ENCODE assay signal across 17 cellular contexts in the genomic region with DNA sequence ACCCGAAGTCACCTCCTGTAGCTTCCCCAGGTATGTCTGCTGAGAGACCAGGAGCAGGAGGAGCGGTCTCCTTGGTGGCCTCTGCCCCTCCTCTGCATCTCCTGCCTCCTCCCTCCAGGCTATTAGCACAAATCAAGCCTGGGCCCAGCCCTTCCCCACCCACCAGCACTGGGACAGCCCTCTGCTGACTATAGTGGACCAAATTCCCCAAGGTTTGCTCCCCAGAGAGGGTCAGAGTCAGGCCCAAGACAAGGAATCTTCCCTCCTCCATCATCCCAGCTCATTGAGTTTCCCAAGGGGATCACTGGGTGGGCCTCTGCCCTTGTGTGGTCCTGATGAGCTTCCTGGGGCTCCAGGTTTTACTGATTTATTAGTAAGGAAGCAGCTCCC.
A peak's percentile ranks its signal among the peaks of the same experiment; 100 is the strongest.
DNase-seq lines count a peak whose midpoint lies in the region; ATAC-seq and TF ChIP-seq lines count a peak whose summit lies in the region.
"Had no signal": no experiment of that assay in that cellular context is flagged by ENCODE, and none has a peak within 500 bp of the region (broad histone marks: within the 10 kb centered on the region; RNA-seq: fewer than 3 reads in every experiment).

No MANE protein-coding gene starts in this region.

- H3K27me3 Mint-ChIP-seq in activated CD8-positive, alpha-beta T cell treated with anti-CD3 and anti-CD28 coated beads, Interleukin-2, amount 10 ng/mL, durations not matched to agents 7 days and 5 days (ENCODE audit: low read depth), result no peaks in the 10 kb centered on the region
- peaks cover 1 to 9% (median 2%) of the 10 kb centered on the region in 3 donors for H3K27me3 Mint-ChIP-seq in immature natural killer cell (ENCODE audit: low read depth in 3 of 3)

- no peak overlapping the region for H3K27ac ChIP-seq in left ventricle myocardium inferior (replicated peaks)
- H3K27ac ChIP-seq: right lobe of liver, thoracic aorta had no signal

- POLR2A ChIA-PET in activated CD8-positive, alpha-beta T cell treated with anti-CD3 and anti-CD28 coated beads, Interleukin-2, amount 10 ng/mL, durations not matched to agents 7 days and 5 days (lab: Charles Lee), result no interaction called here

- peaks cover 42% of the 10 kb centered on the region for H3K36me3 Mint-ChIP-seq in activated CD8-positive, alpha-beta T cell treated with anti-CD3 and anti-CD28 coated beads, Interleukin-2, amount 10 ng/mL, durations not matched to agents 7 days and 5 days (ENCODE audit: low read depth)
- peaks cover 0 to 3% (median 0%) of the 10 kb centered on the region in 3 donors for H3K36me3 Mint-ChIP-seq in immature natural killer cell

- peaks cover 35% of the 10 kb centered on the region for H3K36me3 ChIP-seq in left ventricle myocardium inferior

- no peak overlapping the region for H3K4me3 ChIP-seq in left ventricle myocardium inferior
- H3K4me3 ChIP-seq: right lobe of liver, thoracic aorta had no signal

- no peak for TF ChIP-seq CTCF in left ventricle myocardium inferior (IDR thresholded peaks at IDR 0.05; ENCODE audit: borderline replicate concordance)

- no peaks in the 10 kb centered on the region for H3K9me3 ChIP-seq in left ventricle myocardium inferior (replicated peaks)
- H3K9me3 ChIP-seq: right lobe of liver, thoracic aorta had no signal

- CTCF ChIA-PET in activated CD8-positive, alpha-beta T cell treated with anti-CD3 and anti-CD28 coated beads, Interleukin-2, amount 10 ng/mL, durations not matched to agents 7 days and 5 days (lab: Charles Lee), result interaction anchor here (2.5 kb wide), 1 partner anchor 337 kb away, joined by 6 read pairs; no protein-coding TSS in a partner anchor

- DNase-seq in cardiac septum (ENCODE audit: low spot score) (peak; percentile 75), left ventricle myocardium inferior (no peak), immature natural killer cell (no peak), ureter (ENCODE audit: low spot score) (peak; percentile 29), left lobe of liver (ENCODE audit: low spot score) (no peak), HPDE6-E6E7 (ENCODE audit: extremely low spot score) (no peak)
- DNase-seq in activated CD8-positive, alpha-beta T cell treated with anti-CD3 and anti-CD28 coated beads, Interleukin-2, amount 10 ng/mL, durations not matched to agents 7 days and 5 days, result no peak
- DNase-seq: activated gamma-delta T cell treated with Interleukin-2 at 50 U/mL for 16 hours; DMS79 treated with DMSO at 0.1 percent for 48 hours; MM.1S; NCI-H1436; NCI-H524 treated with DMSO at 0.1 percent for 48 hours; occipital lobe; right lobe of liver; stimulated activated CD4-positive, alpha-beta T cell treated with anti-CD3 and anti-CD28 coated beads, Interleukin-15, amount 100 ng/mL, for 24 hours had no signal

- H3K4me1 ChIP-seq in left ventricle myocardium inferior, result peaks cover 44% of the 10 kb centered on the region
- H3K4me1 ChIP-seq: right lobe of liver had no signal

- no peaks in the 10 kb centered on the region for H3K9me3 Mint-ChIP-seq in activated CD8-positive, alpha-beta T cell treated with anti-CD3 and anti-CD28 coated beads, Interleukin-2, amount 10 ng/mL, durations not matched to agents 7 days and 5 days (ENCODE audit: insufficient read depth)
- H3K9me3 Mint-ChIP-seq in immature natural killer cell, result no peaks in the 10 kb centered on the region

- peaks cover 31% of the 10 kb centered on the region for H3K4me1 Mint-ChIP-seq in activated CD8-positive, alpha-beta T cell treated with anti-CD3 and anti-CD28 coated beads, Interleukin-2, amount 10 ng/mL, durations not matched to agents 7 days and 5 days (ENCODE audit: low read depth)
- H3K4me1 Mint-ChIP-seq in immature natural killer cell, result peaks cover 23 to 38% of the 10 kb centered on the region in 2 donors

- intact Hi-C loops in cardiac septum (cut with DNase I) (loop anchor here (10.0 kb wide), 1 partner anchor 124 kb away; no protein-coding TSS in a partner anchor), left ventricle myocardium inferior (cut with micrococcal nuclease) (loop anchor here (10.0 kb wide), 1 partner anchor 114 kb away; no protein-coding TSS in a partner anchor)

- ATAC-seq in activated CD8-positive, alpha-beta T cell treated with anti-CD3 and anti-CD28 coated beads, Interleukin-2, amount 10 ng/mL, durations not matched to agents 7 days and 5 days, result no peak
- ATAC-seq in left lobe of liver, result no peak
- no peak for ATAC-seq in HG02623 (IDR thresholded peaks at IDR 0.05; ENCODE audit: unreplicated experiment)

- no peaks in the 10 kb centered on the region for H3K27me3 ChIP-seq in left ventricle myocardium inferior (ENCODE audit: low read depth)

- H3K27ac Mint-ChIP-seq in activated CD8-positive, alpha-beta T cell treated with anti-CD3 and anti-CD28 coated beads, Interleukin-2, amount 10 ng/mL, durations not matched to agents 7 days and 5 days, result peak overlapping the region; percentile 88
- peak overlapping the region in 5 of 6 donors; percentile 36 to 77 (median 59) for H3K27ac Mint-ChIP-seq in immature natural killer cell

- H3K4me3 Mint-ChIP-seq in activated CD8-positive, alpha-beta T cell treated with anti-CD3 and anti-CD28 coated beads, Interleukin-2, amount 10 ng/mL, durations not matched to agents 7 days and 5 days, result no peak overlapping the region
- no peak overlapping the region for H3K4me3 Mint-ChIP-seq in immature natural killer cell

Comparison
In these comparisons a context has a peak if more than half of its experiments do, and no peak if none do; other contexts are left out.
1. DNase-seq: peak in cardiac septum (single experiment) and ureter (single experiment); none in left ventricle myocardium inferior (single experiment), activated CD8-positive, alpha-beta T cell treated with anti-CD3 and anti-CD28 coated beads, Interleukin-2, amount 10 ng/mL, durations not matched to agents 7 days and 5 days (single experiment), immature natural killer cell (0 of 3), left lobe of liver (single experiment) and HPDE6-E6E7 (single experiment).